9 cellular contexts compared by ENCODE assay signal in the genomic region with DNA sequence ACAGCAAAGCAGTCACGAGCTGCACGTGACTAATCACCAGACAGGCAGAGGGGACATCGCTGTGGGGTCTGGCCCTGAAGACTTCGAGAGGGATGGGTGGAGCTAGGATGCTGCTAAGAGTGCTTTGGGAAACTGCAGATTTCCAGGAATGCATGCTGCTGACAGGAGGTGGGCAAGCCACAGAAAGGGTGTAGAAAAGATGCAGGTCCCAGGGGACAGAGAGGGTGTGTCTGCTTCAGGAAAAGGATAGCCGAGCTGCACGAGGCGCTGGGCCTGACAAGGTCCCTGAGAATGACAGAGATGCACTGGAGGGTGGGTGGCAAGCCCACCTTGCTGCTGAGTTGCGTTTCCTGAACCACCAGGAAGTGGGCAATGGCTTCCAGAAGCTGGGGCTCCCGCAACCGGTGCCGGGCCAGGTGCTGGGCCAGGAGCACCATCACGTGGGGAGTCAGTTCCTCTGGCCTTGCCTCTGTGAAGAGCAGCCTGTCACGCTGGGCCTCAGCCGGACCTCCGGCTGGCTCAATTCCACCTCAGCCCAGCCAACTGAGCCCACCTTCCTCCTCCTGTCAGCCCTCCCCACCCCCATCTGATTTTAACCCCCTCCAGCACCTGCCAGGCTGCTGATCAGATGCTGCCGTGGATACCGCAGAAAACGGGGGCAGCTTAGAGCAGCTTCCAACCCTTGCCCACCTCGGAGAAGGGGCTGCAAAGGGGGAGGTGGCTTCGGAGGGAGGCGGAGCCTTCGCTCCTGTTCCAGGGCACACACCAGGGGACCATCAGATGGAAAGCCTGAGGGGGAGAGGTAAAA. TPM values are rescaled to one million over a fixed set of nuclear protein-coding genes. Genes with fewer than 3 reads are reported as not detected.
DNase-seq lines count a peak whose midpoint lies in the region; ATAC-seq and FAIRE-seq lines count a peak whose summit lies in the region.
"Had no signal": no experiment of that assay in that cellular context is flagged by ENCODE, and none has a peak within 500 bp of the region (broad histone marks: within the 10 kb centered on the region; RNA-seq: fewer than 3 reads in every experiment).

No MANE protein-coding gene starts in this region.

- DNase-seq in A172 (ENCODE audit: low spot score) (peak; percentile 44), left lobe of liver (ENCODE audit: low spot score) (peak; percentile 44), RCC 7860 (ENCODE audit: low spot score) (no peak), NCI-H146 (lab: John Stamatoyannopoulos, UW) (no peak), SKM-1 treated with dmso at 0.1 percent for 144 hours (lab: John Stamatoyannopoulos, UW; ENCODE audit: unreplicated experiment) (no peak)
- no peak for DNase-seq in activated CD4-positive, alpha-beta memory T cell treated with anti-CD3 and anti-CD28 coated beads for 36 hours
- DNase-seq: NCI-H2029 treated with DMSO at 0.1 percent for 48 hours had no signal

- intact Hi-C loops in activated CD4-positive, alpha-beta memory T cell treated with anti-CD3 and anti-CD28 coated beads for 36 hours (cut with micrococcal nuclease): no loop called here

- peaks cover 28% of the 10 kb centered on the region for H3K4me1 Mint-ChIP-seq in activated CD4-positive, alpha-beta memory T cell treated with anti-CD3 and anti-CD28 coated beads for 36 hours (ENCODE audit: low read depth)

- POLR2A ChIA-PET in activated CD4-positive, alpha-beta memory T cell treated with anti-CD3 and anti-CD28 coated beads for 36 hours (lab: Charles Lee): interaction anchor here (0.8 to 1.8 kb wide), 2 partner anchors 8 to 11 kb away, joined by 3 to 4 read pairs; a partner anchor contains a TSS

- peak overlapping the region; percentile 61 for H3K27ac Mint-ChIP-seq in activated CD4-positive, alpha-beta memory T cell treated with anti-CD3 and anti-CD28 coated beads for 36 hours

- no peak for ATAC-seq in left lobe of liver
- ATAC-seq in HG03108 (IDR thresholded peaks at IDR 0.05; ENCODE audit: unreplicated experiment): no peak

- no peaks in the 10 kb centered on the region for H3K9me3 Mint-ChIP-seq in activated CD4-positive, alpha-beta memory T cell treated with anti-CD3 and anti-CD28 coated beads for 36 hours

- H3K36me3 Mint-ChIP-seq in activated CD4-positive, alpha-beta memory T cell treated with anti-CD3 and anti-CD28 coated beads for 36 hours: peaks cover 15% of the 10 kb centered on the region

- H3K27me3 Mint-ChIP-seq in activated CD4-positive, alpha-beta memory T cell treated with anti-CD3 and anti-CD28 coated beads for 36 hours: no peaks in the 10 kb centered on the region

- H3K4me3 Mint-ChIP-seq in activated CD4-positive, alpha-beta memory T cell treated with anti-CD3 and anti-CD28 coated beads for 36 hours: peak overlapping the region; percentile 93

- FAIRE-seq in G401.6 (lab: Jason Lieb, UNC): peak; percentile 97
- no peak for FAIRE-seq in RCC 7860 (lab: Jason Lieb, UNC)

- CTCF ChIA-PET in activated CD4-positive, alpha-beta memory T cell treated with anti-CD3 and anti-CD28 coated beads for 36 hours (lab: Charles Lee): interaction anchor here (0.7 to 1.1 kb wide), 2 partner anchors 10 to 116 kb away, joined by 3 read pairs; no protein-coding TSS in a partner anchor

RNA-seq across cellular contexts. Expression of a gene that starts 2.2 kb away (rescaled TPM):
- total RNA-seq in A172 (2014; rRNA removed; shearing (Covaris generic)): 95.4 and 118 TPM in 2 replicates
- total RNA-seq in activated CD4-positive, alpha-beta memory T cell treated with anti-CD3 and anti-CD28 coated beads for 36 hours: 10 to 100 TPM; 56.8 to 57.4 TPM
- total RNA-seq in left lobe of liver: 61.3 TPM

RNA-seq across cellular contexts. Expression of a gene that starts 4.9 kb away (rescaled TPM):
- total RNA-seq in A172 (2014; rRNA removed; shearing (Covaris generic)): 28.9 and 42.8 TPM in 2 replicates
- 10 to 100 TPM; 53.8 to 60.9 TPM for total RNA-seq in activated CD4-positive, alpha-beta memory T cell treated with anti-CD3 and anti-CD28 coated beads for 36 hours
- total RNA-seq in left lobe of liver: 60.4 TPM

RNA-seq across cellular contexts. Expression of a gene that starts 7.8 kb away (rescaled TPM):
- 46.4 and 58.9 TPM in 2 replicates for total RNA-seq in A172 (2014; rRNA removed; shearing (Covaris generic))
- 10 to 100 TPM; 29.8 to 36.5 TPM for total RNA-seq in activated CD4-positive, alpha-beta memory T cell treated with anti-CD3 and anti-CD28 coated beads for 36 hours
- total RNA-seq in left lobe of liver: 54.7 TPM

RNA-seq across cellular contexts. Expression of a gene that starts 19.0 kb away (rescaled TPM):
- 195 and 238 TPM in 2 replicates for total RNA-seq in A172 (2014; rRNA removed; shearing (Covaris generic))
- total RNA-seq in activated CD4-positive, alpha-beta memory T cell treated with anti-CD3 and anti-CD28 coated beads for 36 hours: 10 to 100 TPM; 46.7 to 50.5 TPM
- total RNA-seq in left lobe of liver: 83.1 TPM

RNA-seq across cellular contexts. Expression of a gene that starts 20.7 kb away (rescaled TPM):
- total RNA-seq in A172 (2014; rRNA removed; shearing (Covaris generic)): 57.0 and 58.7 TPM in 2 replicates
- total RNA-seq in activated CD4-positive, alpha-beta memory T cell treated with anti-CD3 and anti-CD28 coated beads for 36 hours: 10 to 100 TPM; 12.8 to 14.1 TPM
- total RNA-seq in left lobe of liver: 9.6 TPM

Comparison
In these comparisons a context has a peak if more than half of its experiments do, and no peak if none do; other contexts are left out.
1. DNase-seq: peak in A172 (single experiment) and left lobe of liver (single experiment); none in activated CD4-positive, alpha-beta memory T cell treated with anti-CD3 and anti-CD28 coated beads for 36 hours (single experiment), RCC 7860 (single experiment), NCI-H146 (single experiment) and SKM-1 treated with dmso at 0.1 percent for 144 hours (single experiment).